18 cellular contexts compared by ENCODE assay signal in genomic region chr13:97329331-97329730, GRCh38.
DNase-seq lines count a peak whose midpoint lies in the region; ATAC-seq and TF ChIP-seq lines count a peak whose summit lies in the region.
"Had no signal": no experiment of that assay in that cellular context is flagged by ENCODE, and none has a peak within 500 bp of the region (broad histone marks: within the 10 kb centered on the region; RNA-seq: fewer than 3 reads in every experiment).

No MANE protein-coding gene starts in this region.

- no peak for TF ChIP-seq POLR2A in adrenal gland (IDR thresholded peaks at IDR 0.05)

- peaks cover 5% of the 10 kb centered on the region for H3K36me3 Mint-ChIP-seq in nephron progenitor cell (ENCODE audit: low read depth)

- no peaks in the 10 kb centered on the region for H3K9me3 Mint-ChIP-seq in nephron progenitor cell
- H3K9me3 Mint-ChIP-seq: stimulated activated naive CD8-positive, alpha-beta T cell treated with anti-CD3 and anti-CD28 coated beads, Interleukin-15, amount 100 ng/mL, for 72 hours had no signal

- peak overlapping the region; percentile 19 for H3K27ac Mint-ChIP-seq in nephron progenitor cell
- H3K27ac Mint-ChIP-seq: activated naive CD8-positive, alpha-beta T cell treated with anti-CD3 and anti-CD28 coated beads, Interleukin-2, amount 10 ng/mL, durations not matched to agents 7 days and 5 days; stimulated activated naive CD8-positive, alpha-beta T cell treated with anti-CD3 and anti-CD28 coated beads, Interleukin-15, amount 100 ng/mL, for 72 hours had no signal

- peaks cover 86% of the 10 kb centered on the region for H3K4me1 ChIP-seq in Panc1 (ENCODE audit: control insufficient read depth, insufficient read depth, low read length)
- H3K4me1 ChIP-seq in adrenal gland (replicated peaks in 1 of 2): peaks cover 16 to 80% of the 10 kb centered on the region in 2 donors

- intact Hi-C loops in Panc1 (cut with micrococcal nuclease; ENCODE audit: unreplicated experiment) (no loop called here), adrenal gland (cut with DNase I) (no loop called here)

- H3K36me3 ChIP-seq in Panc1 (ENCODE audit: control insufficient read depth, insufficient read depth, low read length): peaks cover 2% of the 10 kb centered on the region; the same call in 1 of the 2 replicates
- no peaks in the 10 kb centered on the region for H3K36me3 ChIP-seq in adrenal gland (replicated peaks in 1 of 2)
- H3K36me3 ChIP-seq: gastrocnemius medialis had no signal

- TF ChIP-seq CTCF in Panc1 (IDR thresholded peaks at IDR 0.05) (no peak), nephron progenitor cell (IDR thresholded peaks at IDR 0.05) (no peak), adrenal gland (IDR thresholded peaks at IDR 0.05) (no peak)

- no TSS peak for BruUV-seq in Panc1 (replicated peaks; lab: Mats Ljungman, UMichigan)

- WGBS in adrenal gland, 4 donors: 64 to 69% (median 66%) methylated on average over 4 of the region's 4 CpGs

- H3K4me1 Mint-ChIP-seq in nephron progenitor cell: peaks cover 21% of the 10 kb centered on the region
- H3K4me1 Mint-ChIP-seq: activated naive CD8-positive, alpha-beta T cell treated with anti-CD3 and anti-CD28 coated beads, Interleukin-2, amount 10 ng/mL, durations not matched to agents 7 days and 5 days had no signal

- POLR2A ChIA-PET in Panc1 (lab: Charles Lee): no interaction called here

- H3K4me3 ChIP-seq in Panc1 (ENCODE audit: low read depth in 2 of 2, low read length in 2 of 2) (no peak overlapping the region), adrenal gland (no peak overlapping the region)
- H3K4me3 ChIP-seq: gastrocnemius medialis had no signal

- DNase-seq in EL (peak; percentile 37), Panc1 (ENCODE audit: low read depth, low spot score) (no peak), fibroblast of gingiva (ENCODE audit: low read depth) (peak; percentile 13), nephron progenitor cell (no peak), adrenal gland (no peak), RKO (ENCODE audit: low spot score) (no peak), inferior parietal cortex (ENCODE audit: extremely low spot score) (no peak)
- DNase-seq: activated CD4-positive, alpha-beta T cell treated with anti-CD3 and anti-CD28 coated beads for 48 hours; activated naive CD8-positive, alpha-beta T cell treated with anti-CD3 and anti-CD28 coated beads, Interleukin-2, amount 10 ng/mL, durations not matched to agents 7 days and 5 days; central memory CD4-positive, alpha-beta T cell; COR-L47; gastrocnemius medialis; midbrain; NCI-H1694 treated with DMSO at 0.1 percent for 48 hours; NCI-H446 treated with DMSO at 0.1 percent for 48 hours; stimulated activated naive CD8-positive, alpha-beta T cell treated with anti-CD3 and anti-CD28 coated beads, Interleukin-15, amount 100 ng/mL, for 72 hours; T1000 had no signal

- CTCF ChIA-PET in Panc1 (lab: Charles Lee): interaction anchor here (0.6 kb wide), 1 partner anchor 220 kb away, joined by 4 read pairs; no protein-coding TSS in a partner anchor

- no peak for ATAC-seq in Panc1
- no peak for ATAC-seq in HG03139 (IDR thresholded peaks at IDR 0.05; ENCODE audit: unreplicated experiment)
- ATAC-seq: gastrocnemius medialis; stimulated activated naive CD8-positive, alpha-beta T cell treated with anti-CD3 and anti-CD28 coated beads, Interleukin-15, amount 100 ng/mL, for 72 hours had no signal

- no peak overlapping the region for H3K4me3 Mint-ChIP-seq in nephron progenitor cell
- H3K4me3 Mint-ChIP-seq: activated naive CD8-positive, alpha-beta T cell treated with anti-CD3 and anti-CD28 coated beads, Interleukin-2, amount 10 ng/mL, durations not matched to agents 7 days and 5 days; stimulated activated naive CD8-positive, alpha-beta T cell treated with anti-CD3 and anti-CD28 coated beads, Interleukin-15, amount 100 ng/mL, for 72 hours had no signal

- in situ Hi-C loops in Panc1 (cut with HindIII; ENCODE audit: low pct_unique_long_range_greater_than_20kb, low sequenced_read_pairs): no loop called here

- H3K9me3 ChIP-seq in Panc1 (ENCODE audit: control insufficient read depth, insufficient read depth, low read depth, low read length) (no peaks in the 10 kb centered on the region), adrenal gland (replicated peaks in 1 of 3) (no peaks in the 10 kb centered on the region)
- H3K9me3 ChIP-seq: gastrocnemius medialis had no signal

- no peaks in the 10 kb centered on the region for H3K27me3 Mint-ChIP-seq in nephron progenitor cell (ENCODE audit: low read depth, poor library complexity)
- H3K27me3 Mint-ChIP-seq: activated naive CD8-positive, alpha-beta T cell treated with anti-CD3 and anti-CD28 coated beads, Interleukin-2, amount 10 ng/mL, durations not matched to agents 7 days and 5 days; stimulated activated naive CD8-positive, alpha-beta T cell treated with anti-CD3 and anti-CD28 coated beads, Interleukin-15, amount 100 ng/mL, for 72 hours had no signal

- H3K27me3 ChIP-seq in Panc1 (ENCODE audit: control insufficient read depth, insufficient read depth, low read length) (no peaks in the 10 kb centered on the region), adrenal gland (no peaks in the 10 kb centered on the region)
- H3K27me3 ChIP-seq: gastrocnemius medialis had no signal

- H3K27ac ChIP-seq in Panc1 (ENCODE audit: low read length) (peak overlapping the region; percentile 100), adrenal gland (no peak overlapping the region)

Comparison
In these comparisons a context has a peak if more than half of its experiments do, and no peak if none do; other contexts are left out.
1. DNase-seq: peak in EL (single experiment) and fibroblast of gingiva (single experiment); none in Panc1 (single experiment), nephron progenitor cell (single experiment), adrenal gland (0 of 7), RKO (single experiment) and inferior parietal cortex (single experiment).